21 cellular contexts compared by ENCODE assay signal in the genomic region with DNA sequence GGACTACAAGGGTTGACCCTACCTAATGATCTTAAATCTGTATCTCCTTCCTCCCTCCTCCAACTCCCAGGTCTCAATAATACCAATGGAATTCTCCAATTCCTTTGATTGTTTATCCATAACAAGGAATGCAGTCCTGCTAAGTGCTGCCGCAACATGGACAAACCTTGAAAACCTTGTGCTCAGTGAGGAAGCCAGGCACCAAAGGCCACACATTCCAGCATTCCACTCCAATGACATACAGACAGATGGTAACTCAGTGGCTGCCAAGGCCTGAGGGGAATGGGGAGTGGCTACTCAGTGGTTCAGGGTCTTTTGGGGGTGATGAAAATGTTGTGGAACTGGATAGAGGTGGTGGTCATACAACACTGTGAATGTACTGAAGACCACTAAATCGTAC. TPM values are rescaled to one million over a fixed set of nuclear protein-coding genes. Genes with fewer than 3 reads are reported as not detected.
A peak's percentile ranks its signal among the peaks of the same experiment; 100 is the strongest.
DNase-seq lines count a peak whose midpoint lies in the region; ATAC-seq, FAIRE-seq and TF ChIP-seq lines count a peak whose summit lies in the region.
"Had no signal": no experiment of that assay in that cellular context is flagged by ENCODE, and none has a peak within 500 bp of the region (broad histone marks: within the 10 kb centered on the region; RNA-seq: fewer than 3 reads in every experiment).

No MANE protein-coding gene starts in this region.

- no peak for ATAC-seq in Right ventricle myocardium superior (ENCODE audit: poor library complexity)
- ATAC-seq in HG03045 (IDR thresholded peaks at IDR 0.05; ENCODE audit: unreplicated experiment): no peak
- ATAC-seq: gastroesophageal sphincter; naive thymus-derived CD4-positive, alpha-beta T cell had no signal

- intact Hi-C loops in Right ventricle myocardium superior (cut with DNase I): no loop called here
- intact Hi-C loops in cardiac septum (cut with DNase I): no loop called here

- H3K9me3 Mint-ChIP-seq in type B pancreatic cell: no peaks in the 10 kb centered on the region
- H3K9me3 Mint-ChIP-seq: dendritic cell treated with granulocyte-macrophage colony-stimulating factor and Interleukin-4, amounts not matched to agents 40 ng/mL and 50 ng/mL, for 4 days; naive thymus-derived CD4-positive, alpha-beta T cell had no signal

- FAIRE-seq in GM12891 (lab: Jason Lieb, UNC): no peak
- FAIRE-seq: A204.1 had no signal

- no peak for TF ChIP-seq POLR2A in GM12891 (IDR thresholded peaks at IDR 0.05; ENCODE audit: low read depth, low read length)

- peak; percentile 19 for DNase-seq in Right ventricle myocardium superior
- DNase-seq in cardiac septum (ENCODE audit: low spot score): no peak
- peak; percentile 62 for DNase-seq in astrocyte of the spinal cord (ENCODE audit: low read depth, low spot score)
- peak; percentile 81 for DNase-seq in iris pigment epithelial cell (ENCODE audit: low read depth)
- DNase-seq in type B pancreatic cell (ENCODE audit: extremely low spot score, unreplicated experiment): no peak
- no peak for DNase-seq in GM12891 (ENCODE audit: insufficient read length, low spot score)
- no peak for DNase-seq in activated CD4-positive, alpha-beta T cell treated with anti-CD3 and anti-CD28 coated beads for 1 hour
- DNase-seq: activated CD4-positive, CD25-positive, alpha-beta regulatory T cell treated with anti-CD3 and anti-CD28 coated beads, Interleukin-2, amount 50 U/mL, for 72 hours; activated T-cell treated with anti-CD3 and anti-CD28 coated beads for 4 hours; DMS 273 treated with DMSO at 0.1 percent for 48 hours; KBM-7; naive thymus-derived CD4-positive, alpha-beta T cell; NCI-H1694; NCI-H526 treated with DMSO at 0.1 percent for 48 hours; Peyer's patch; T-helper 1 cell had no signal

- no peaks in the 10 kb centered on the region for H3K27me3 Mint-ChIP-seq in type B pancreatic cell
- H3K27me3 Mint-ChIP-seq: dendritic cell treated with granulocyte-macrophage colony-stimulating factor and Interleukin-4, amounts not matched to agents 40 ng/mL and 50 ng/mL, for 4 days; naive thymus-derived CD4-positive, alpha-beta T cell had no signal

- H3K4me3 ChIP-seq in astrocyte of the spinal cord (ENCODE audit: low read depth, low read length): no peak overlapping the region
- H3K4me3 ChIP-seq: gastroesophageal sphincter, Peyer's patch, smooth muscle cell had no signal

- H3K27ac Mint-ChIP-seq in type B pancreatic cell: peak overlapping the region; percentile 63
- H3K27ac Mint-ChIP-seq: dendritic cell treated with granulocyte-macrophage colony-stimulating factor and Interleukin-4, amounts not matched to agents 40 ng/mL and 50 ng/mL, for 4 days had no signal

- in situ Hi-C loops in astrocyte of the spinal cord (cut with HindIII; ENCODE audit: low sequenced_read_pairs): no loop called here

- TF ChIP-seq CTCF in astrocyte of the spinal cord (IDR thresholded peaks at IDR 0.05; ENCODE audit: low read depth, low read length) (peak; percentile 7), type B pancreatic cell (conservative IDR thresholded peaks at IDR 0.05) (no peak)

- H3K36me3 Mint-ChIP-seq in type B pancreatic cell: no peaks in the 10 kb centered on the region

- no peaks in the 10 kb centered on the region for H3K4me1 Mint-ChIP-seq in type B pancreatic cell (ENCODE audit: unreplicated experiment)

- no peak overlapping the region for H3K4me3 Mint-ChIP-seq in type B pancreatic cell
- H3K4me3 Mint-ChIP-seq: dendritic cell treated with granulocyte-macrophage colony-stimulating factor and Interleukin-4, amounts not matched to agents 40 ng/mL and 50 ng/mL, for 4 days; naive thymus-derived CD4-positive, alpha-beta T cell had no signal

TF ChIP-seq in GM12891, 5 proteins besides CTCF, POLR2A, EP300 and RAD21:
- TF ChIP-seq PAX5 (IDR thresholded peaks at IDR 0.05; ENCODE audit: insufficient read depth, low read length, severe bottlenecking) (no peak), POLR2AphosphoS5 (IDR thresholded peaks at IDR 0.05; ENCODE audit: low read depth, low read length) (no peak), SPI1 (IDR thresholded peaks at IDR 0.05; ENCODE audit: low read depth, low read length) (no peak), TAF1 (IDR thresholded peaks at IDR 0.05; ENCODE audit: low read depth, low read length) (no peak), POU2F2 (IDR thresholded peaks at IDR 0.05; ENCODE audit: low read depth, low read length) (no peak)

RNA-seq across cellular contexts. Expression of gene HAUS7, which starts 10.4 kb away (rescaled TPM):
- 18.6 TPM for total RNA-seq in Right ventricle myocardium superior
- 13.4 TPM for total RNA-seq in cardiac septum
- 19.6 and 32.5 TPM in 2 replicates for total RNA-seq in type B pancreatic cell (ENCODE audit: low replicate concordance)
- 25.2 TPM for polyA plus RNA-seq in GM12891 (2012; ENCODE audit: low read depth, missing spikeins)

RNA-seq across cellular contexts. Expression of gene TREX2, which starts 14.1 kb away (rescaled TPM):
- total RNA-seq in Right ventricle myocardium superior: 0.19 TPM
- 0.19 TPM for total RNA-seq in cardiac septum
- 0.72 and 1.3 TPM in 2 replicates for total RNA-seq in type B pancreatic cell (ENCODE audit: low replicate concordance)
- 0.33 TPM for polyA plus RNA-seq in GM12891 (2012; ENCODE audit: low read depth, missing spikeins)

RNA-seq across cellular contexts. Expression of gene BGN, which starts 34.8 kb away (rescaled TPM):
- total RNA-seq in Right ventricle myocardium superior (35.3 TPM), cardiac septum (175 TPM), type B pancreatic cell (ENCODE audit: low replicate concordance) (2.7 and 29.6 TPM in 2 replicates)
- polyA plus RNA-seq in GM12891 (2012; ENCODE audit: low read depth, missing spikeins): not detected
- total RNA-seq: naive thymus-derived CD4-positive, alpha-beta T cell had no signal
- polyA plus RNA-seq: naive thymus-derived CD4-positive, alpha-beta T cell had no signal

RNA-seq across cellular contexts. Expression of gene ZFP92, which starts 48.7 kb away (rescaled TPM):
- total RNA-seq in Right ventricle myocardium superior (0.65 TPM), cardiac septum (0.40 TPM), type B pancreatic cell (ENCODE audit: low replicate concordance) (0.26 and 0.41 TPM in 2 replicates)
- polyA plus RNA-seq in GM12891 (2012; ENCODE audit: low read depth, missing spikeins): 0.78 TPM

RNA-seq across cellular contexts. Expression of gene ATP2B3, which starts 57.5 kb away (rescaled TPM):
- total RNA-seq in Right ventricle myocardium superior: not detected
- total RNA-seq in cardiac septum: 0.16 TPM
- total RNA-seq in type B pancreatic cell (ENCODE audit: low replicate concordance): 0.26 and 0.43 TPM in 2 replicates
- 0.03 TPM for polyA plus RNA-seq in GM12891 (2012; ENCODE audit: low read depth, missing spikeins)
- total RNA-seq: naive thymus-derived CD4-positive, alpha-beta T cell; Peyer's patch had no signal
- polyA plus RNA-seq: naive thymus-derived CD4-positive, alpha-beta T cell had no signal

Comparison
In these comparisons a context has a peak if more than half of its experiments do, and no peak if none do; other contexts are left out.
1. DNase-seq: peak in Right ventricle myocardium superior (single experiment), astrocyte of the spinal cord (single experiment) and iris pigment epithelial cell (single experiment); none in cardiac septum (single experiment), type B pancreatic cell (single experiment), GM12891 (single experiment) and activated CD4-positive, alpha-beta T cell treated with anti-CD3 and anti-CD28 coated beads for 1 hour (single experiment).